ENCODE assay signal across 15 cellular contexts in genomic region chr10:81040947-81041346, GRCh38.
"Had no signal": no experiment of that assay in that cellular context is flagged by ENCODE, and none has a peak within 500 bp of the region (broad histone marks: within the 10 kb centered on the region; RNA-seq: fewer than 3 reads in every experiment).

No MANE protein-coding gene starts in this region.

- H3K27me3 ChIP-seq: ascending aorta, left lung, right atrium auricular region, tibial artery, uterus had no signal

- H3K4me3 ChIP-seq: ascending aorta, left lung, right atrium auricular region, tibial artery, uterus had no signal

- H3K4me1 ChIP-seq: ascending aorta, left lung, right atrium auricular region, tibial artery, uterus had no signal

- H3K9me3 ChIP-seq: ascending aorta, right atrium auricular region, tibial artery, uterus had no signal

- H3K27ac ChIP-seq: ascending aorta, left lung, right atrium auricular region, tibial artery, uterus had no signal

- DNase-seq: activated CD4-positive, alpha-beta T cell treated with anti-CD3 and anti-CD28 coated beads for 1 hour; activated effector memory CD4-positive, alpha-beta T cell treated with anti-CD3 and anti-CD28 coated beads, Interleukin-2, amount 50 U/mL, for 16 hours; activated naive CD4-positive, alpha-beta T cell treated with anti-CD3 and anti-CD28 coated beads, Interleukin-2, amount 50 U/mL, for 16 hours; activated T-cell treated with anti-CD3 and anti-CD28 coated beads, Interleukin-2, amount 50 U/mL, for 72 hours; cortex of kidney; effector CD4-positive, alpha-beta T cell; kidney; left lung; occipital lobe; stimulated activated naive CD8-positive, alpha-beta T cell treated with anti-CD3 and anti-CD28 coated beads, Interleukin-15, Interleukin-2, amounts not matched to agents 100 U/mL and 50 U/mL, for 24 hours; substantia nigra; tibial artery; uterus had no signal

- H3K36me3 ChIP-seq: ascending aorta, left lung, right atrium auricular region, tibial artery, uterus had no signal

- ATAC-seq: activated T-cell treated with anti-CD3 and anti-CD28 coated beads, Interleukin-2, amount 50 U/mL, for 72 hours; left lung; stimulated activated naive CD8-positive, alpha-beta T cell treated with anti-CD3 and anti-CD28 coated beads, Interleukin-15, Interleukin-2, amounts not matched to agents 100 U/mL and 50 U/mL, for 24 hours had no signal
